In the genomic region with DNA sequence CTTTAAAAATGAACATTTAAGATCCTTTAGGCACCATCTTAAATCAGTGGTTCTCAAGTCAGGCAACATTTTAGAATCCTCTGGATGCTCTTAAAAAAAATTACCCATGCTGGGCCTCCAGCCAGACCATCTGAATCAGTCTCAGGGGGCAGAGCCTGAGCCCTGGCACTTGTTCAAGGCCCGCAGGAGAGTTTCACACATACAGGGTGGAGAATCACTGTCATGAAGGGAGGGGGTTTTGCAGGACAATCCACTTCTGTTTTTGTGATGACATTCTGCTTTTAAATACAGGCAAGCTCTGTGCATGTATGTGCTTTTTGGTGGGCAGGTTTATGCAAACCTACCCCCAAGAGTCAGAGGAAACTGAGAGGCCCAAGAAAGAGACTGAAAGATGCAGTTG, we compare ENCODE assay signal across 20 cellular contexts.
A peak's percentile ranks its signal among the peaks of the same experiment; 100 is the strongest.
DNase-seq lines count a peak whose midpoint lies in the region; TF ChIP-seq lines count a peak whose summit lies in the region.
"Had no signal": no experiment of that assay in that cellular context is flagged by ENCODE, and none has a peak within 500 bp of the region (broad histone marks: within the 10 kb centered on the region; RNA-seq: fewer than 3 reads in every experiment).

No MANE protein-coding gene starts in this region.

- no peaks in the 10 kb centered on the region for H3K27me3 ChIP-seq in DOHH2 (ENCODE audit: control insufficient read depth, low read length)
- H3K27me3 ChIP-seq: SJSA1 had no signal

- H3K4me1 ChIP-seq in DOHH2 (ENCODE audit: control insufficient read depth, low read length) (peaks cover 55% of the 10 kb centered on the region), HEK293 (ENCODE audit: control insufficient read depth, insufficient read depth, low read length) (no peaks in the 10 kb centered on the region)
- H3K4me1 ChIP-seq: SJSA1 had no signal

- TF ChIP-seq CTCF in DOHH2 (IDR thresholded peaks at IDR 0.05; ENCODE audit: low read depth, low read length, poor library complexity, severe bottlenecking): no peak
- TF ChIP-seq CTCF in HEK293 (tag by site-specific recombination; IDR thresholded peaks at IDR 0.05): no peak

- H3K4me3 ChIP-seq in DOHH2 (ENCODE audit: low read length) (peak overlapping the region; percentile 64), HEK293 (ENCODE audit: low read depth, low read length) (no peak overlapping the region)
- H3K4me3 ChIP-seq: SJSA1 had no signal

- H3K27ac ChIP-seq in DOHH2 (ENCODE audit: low read depth, low read length): peak overlapping the region; percentile 81
- H3K27ac ChIP-seq in HEK293 (ENCODE audit: extremely low read depth, low read depth, low read length): no peak overlapping the region
- H3K27ac ChIP-seq: SJSA1 had no signal

- H4K20me1 ChIP-seq in DOHH2 (ENCODE audit: control insufficient read depth, insufficient read depth, low read depth, low read length): no peaks in the 10 kb centered on the region

- peak overlapping the region; percentile 58 for H3K4me2 ChIP-seq in DOHH2 (ENCODE audit: low read length)

- H3K36me3 ChIP-seq in DOHH2 (ENCODE audit: control insufficient read depth, low read length) (no peaks in the 10 kb centered on the region), HEK293 (ENCODE audit: control insufficient read depth in 2 of 2, insufficient read depth in 1 of 2, low read length in 2 of 2) (no peaks in the 10 kb centered on the region)
- H3K36me3 ChIP-seq: SJSA1 had no signal

- DNase-seq in NCI-H446 (lab: John Stamatoyannopoulos, UW) (peak; percentile 39 to 81), astrocyte of the hippocampus (ENCODE audit: low read depth, low spot score) (peak; percentile 59), DMS79 treated with DMSO at 0.1 percent for 48 hours (lab: John Stamatoyannopoulos, UW) (no peak), DMS53 (lab: John Stamatoyannopoulos, UW) (no peak)
- DNase-seq in stimulated activated naive CD4-positive, alpha-beta T cell (lab: John Stamatoyannopoulos, UW): no peak
- DNase-seq: CD4-positive, CD25-positive, alpha-beta regulatory T cell; DMS153; GOT3; HCEC 1CT; KBM-7; MV-4-11; NCI-H1417 treated with DMSO at 0.1 percent for 48 hours; NCI-H187; NCI-H2107; NCI-H345; NCI-H526; T-helper 1 cell had no signal

- H3K9me3 ChIP-seq in DOHH2 (ENCODE audit: control insufficient read depth, insufficient read depth, low read length) (no peaks in the 10 kb centered on the region), HEK293 (ENCODE audit: control insufficient read depth, insufficient read depth, low read depth, low read length) (no peaks in the 10 kb centered on the region)
- H3K9me3 ChIP-seq: SJSA1 had no signal

- peaks cover 39% of the 10 kb centered on the region for H3K79me2 ChIP-seq in DOHH2 (ENCODE audit: control insufficient read depth, low read length)

- 0 out of 2 replicates have a peak, but pooled peaks cover 3% of the 10 kb centered on the region for H3F3A ChIP-seq in DOHH2 (ENCODE audit: control insufficient read depth, insufficient read depth)

- POLR2A ChIA-PET in HEK293 (lab: Yijun Ruan, JAX): no interaction called here

- no peaks in the 10 kb centered on the region for H3K9me2 ChIP-seq in DOHH2 (replicated peaks; ENCODE audit: control insufficient read depth, low read length)

- CTCF ChIA-PET in HEK293 (lab: Yijun Ruan, JAX): interaction anchor here (0.6 kb wide), 1 partner anchor 263 kb away, joined by 4 read pairs; no protein-coding TSS in a partner anchor

TF ChIP-seq in HEK293, 187 proteins besides CTCF, POLR2A, EP300 and RAD21:
- no peak for TF ChIP-seq REPIN1 (tag by site-specific recombination; IDR thresholded peaks at IDR 0.05; ENCODE audit: low read depth)
- TF ChIP-seq ZNF391 (tag by site-specific recombination; IDR thresholded peaks at IDR 0.05; ENCODE audit: borderline replicate concordance, low read depth): no peak
- TF ChIP-seq ZNF660 (tag by site-specific recombination; IDR thresholded peaks at IDR 0.05): peak; percentile 64; the same call in 1 of the 2 replicates

Comparison
In these comparisons a context has a peak if more than half of its experiments do, and no peak if none do; other contexts are left out.
1. DNase-seq: peak in NCI-H446 (2 of 2) and astrocyte of the hippocampus (single experiment); none in stimulated activated naive CD4-positive, alpha-beta T cell (0 of 6), DMS79 treated with DMSO at 0.1 percent for 48 hours (single experiment) and DMS53 (single experiment).